Comparison of ENCODE assay signal across 21 cellular contexts in genomic region chr2:95240091-95240490, GRCh38. TPM values are rescaled to one million over a fixed set of nuclear protein-coding genes. Genes with fewer than 3 reads are reported as not detected.
"Had no signal": no experiment of that assay in that cellular context is flagged by ENCODE, and none has a peak within 500 bp of the region (broad histone marks: within the 10 kb centered on the region; RNA-seq: fewer than 3 reads in every experiment).

No MANE protein-coding gene starts in this region.

- ATAC-seq: activated CD8-positive, alpha-beta memory T cell treated with anti-CD3 and anti-CD28 coated beads, Interleukin-2, amount 10 ng/mL, durations not matched to agents 7 days and 5 days; SK-N-SH treated with all-trans-retinoic acid at 6 μM for 48 hours; WTC11 had no signal

- H3K27me3 ChIP-seq: SJSA1 had no signal

- H3K4me3 ChIP-seq: SJSA1 had no signal

- DNase-seq: activated CD4-positive, alpha-beta T cell treated with anti-CD3 and anti-CD28 coated beads for 48 hours; activated CD4-positive, alpha-beta T cell treated with anti-CD3 and anti-CD28 coated beads, Interleukin-2, amount 50 U/mL, for 48 hours; activated CD4-positive, CD25-positive, alpha-beta regulatory T cell treated with anti-CD3 and anti-CD28 coated beads, Interleukin-2, amount 50 U/mL, for 72 hours; activated CD8-positive, alpha-beta memory T cell treated with anti-CD3 and anti-CD28 coated beads, Interleukin-2, amount 10 ng/mL, durations not matched to agents 7 days and 5 days; activated effector memory CD4-positive, alpha-beta T cell treated with Interleukin-2 at 50 U/mL for 16 hours; activated naive CD4-positive, alpha-beta T cell; activated T-cell treated with anti-CD3 and anti-CD28 coated beads, Interleukin-2, amount 50 U/mL, for 24 hours; aorta; NCI-H1092; NCI-H1436; NCI-H1694 treated with DMSO at 0.1 percent for 48 hours; NCI-H2029 treated with DMSO at 0.1 percent for 48 hours; NCI-H446; NCI-H524; SHP77; SW 1271 had no signal

- H3K36me3 ChIP-seq: SJSA1 had no signal

- H3K4me1 ChIP-seq: SJSA1 had no signal

- H3K27ac ChIP-seq: SJSA1 had no signal

RNA-seq across cellular contexts. Expression of gene KCNIP3, which starts 57.1 kb away (rescaled TPM):
- total RNA-seq: activated CD8-positive, alpha-beta memory T cell treated with anti-CD3 and anti-CD28 coated beads, Interleukin-2, amount 10 ng/mL, durations not matched to agents 7 days and 5 days; activated T-helper 1 cell treated with anti-CD3 and anti-CD28 coated beads, Interleukin-12 subunit alpha, Interleukin-12 subunit beta, Interleukin-2, Interleukin-4 antibody, amounts not matched to agents 30 ng/mL and 10 ng/mL and 1 ng/mL, durations not matched to agents 14 hours and 24 hours and 36 hours; T-helper 1 cell treated with Interleukin-12 subunit alpha and Interleukin-12 subunit beta and Interleukin-4 antibody, amounts not matched to agents 30 ng/mL and 1 ng/mL, for 36 hours had no signal
